13 cellular contexts compared by ENCODE assay signal in genomic region chr18:46182633-46183401, GRCh38.
DNase-seq lines count a peak whose midpoint lies in the region; ATAC-seq and TF ChIP-seq lines count a peak whose summit lies in the region.
"Had no signal": no experiment of that assay in that cellular context is flagged by ENCODE, and none has a peak within 500 bp of the region (broad histone marks: within the 10 kb centered on the region; RNA-seq: fewer than 3 reads in every experiment).

No MANE protein-coding gene starts in this region.

- H3K27ac Mint-ChIP-seq in MCF 10A (ENCODE audit: low read depth, unreplicated experiment) = peak overlapping the region; percentile 17
- peak overlapping the region; percentile 25 for H3K27ac Mint-ChIP-seq in stimulated activated naive B cell treated with anti-CD40 and anti-IgM and Interleukin-4, amounts not matched to agents 10 μg/mL and 1 μg/mL and 100 μg/mL, for 72 hours
- H3K27ac Mint-ChIP-seq in stimulated activated naive CD8-positive, alpha-beta T cell treated with anti-CD3 and anti-CD28 coated beads, Interleukin-15, amount 100 ng/mL, for 72 hours = no peak overlapping the region

- H3K9ac ChIP-seq in SU-DHL-6 (ENCODE audit: low read length) = no peak overlapping the region

- 17 to 21% (median 18%) methylated on average over 3 of the region's 3 CpGs for WGBS in heart left ventricle, 4 donors

- no peak for DNase-seq in MCF 10A (ENCODE audit: unreplicated experiment)
- no peak for DNase-seq in breast epithelium (ENCODE audit: low spot score in 2 of 2)
- DNase-seq in heart left ventricle = peak in 1 of 5 donors; percentile 9
- DNase-seq in stimulated activated naive B cell treated with anti-CD40 and anti-IgM and Interleukin-4, amounts not matched to agents 10 μg/mL and 1 μg/mL and 100 μg/mL, for 72 hours = no peak
- DNase-seq in stimulated activated naive CD8-positive, alpha-beta T cell treated with anti-CD3 and anti-CD28 coated beads, Interleukin-15, amount 100 ng/mL, for 72 hours = no peak
- no peak for DNase-seq in NCI-H524 treated with DMSO at 0.1 percent for 48 hours (lab: John Stamatoyannopoulos, UW)
- DNase-seq: C1 segment of cervical spinal cord, cerebellar nuclear complex, esophagus squamous epithelium, islet precursor cell, NCI-H1694 had no signal

- BruUV-seq in MCF 10A (replicated peaks; lab: Mats Ljungman, UMichigan) = no TSS peak

- H3K4me2 ChIP-seq in SU-DHL-6 (ENCODE audit: low read depth, low read length, poor library complexity, severe bottlenecking) = peak overlapping the region; percentile 13

- TF ChIP-seq POLR2A in breast epithelium (IDR thresholded peaks at IDR 0.05) = no peak
- TF ChIP-seq POLR2A in heart left ventricle (IDR thresholded peaks at IDR 0.05) = no peak

- H3K27me3 Mint-ChIP-seq in MCF 10A (ENCODE audit: insufficient read depth, unreplicated experiment) = no peaks in the 10 kb centered on the region
- no peaks in the 10 kb centered on the region for H3K27me3 Mint-ChIP-seq in stimulated activated naive B cell treated with anti-CD40 and anti-IgM and Interleukin-4, amounts not matched to agents 10 μg/mL and 1 μg/mL and 100 μg/mL, for 72 hours
- H3K27me3 Mint-ChIP-seq in stimulated activated naive CD8-positive, alpha-beta T cell treated with anti-CD3 and anti-CD28 coated beads, Interleukin-15, amount 100 ng/mL, for 72 hours = no peaks in the 10 kb centered on the region

- no peaks in the 10 kb centered on the region for H3K36me3 Mint-ChIP-seq in MCF 10A (ENCODE audit: insufficient read depth, unreplicated experiment)
- H3K36me3 Mint-ChIP-seq in stimulated activated naive B cell treated with anti-CD40 and anti-IgM and Interleukin-4, amounts not matched to agents 10 μg/mL and 1 μg/mL and 100 μg/mL, for 72 hours = peaks cover 5 to 13% of the 10 kb centered on the region in 2 donors

- no peaks in the 10 kb centered on the region for H3K36me3 ChIP-seq in breast epithelium
- no peaks in the 10 kb centered on the region for H3K36me3 ChIP-seq in SU-DHL-6 (ENCODE audit: low read length)
- H3K36me3 ChIP-seq in heart left ventricle = peaks cover 0 to 5% (median 0%) of the 10 kb centered on the region in 9 donors

- POLR2A ChIA-PET in MCF 10A (lab: Yijun Ruan, JAX) = interaction anchor here (0.8 to 1.3 kb wide), 3 partner anchors 9 to 58 kb away, joined by 3 to 6 read pairs (median 3); a partner anchor contains a TSS

- no peaks in the 10 kb centered on the region for H3K9me2 ChIP-seq in SU-DHL-6 (replicated peaks; ENCODE audit: insufficient read depth, low read length)

- ATAC-seq in heart left ventricle (peak; percentile 65 to 84 (median 68)), HG03432 (IDR thresholded peaks at IDR 0.05; ENCODE audit: unreplicated experiment) (no peak)
- no peak for ATAC-seq in stimulated activated naive B cell treated with anti-CD40 and anti-IgM and Interleukin-4, amounts not matched to agents 10 μg/mL and 1 μg/mL and 100 μg/mL, for 72 hours (replicated peaks)
- no peak for ATAC-seq in stimulated activated naive CD8-positive, alpha-beta T cell treated with anti-CD3 and anti-CD28 coated beads, Interleukin-15, amount 100 ng/mL, for 72 hours

- peaks cover 13% of the 10 kb centered on the region for H3K4me1 Mint-ChIP-seq in MCF 10A (ENCODE audit: insufficient read depth, unreplicated experiment)
- peaks cover 33 to 66% of the 10 kb centered on the region in 2 donors for H3K4me1 Mint-ChIP-seq in stimulated activated naive B cell treated with anti-CD40 and anti-IgM and Interleukin-4, amounts not matched to agents 10 μg/mL and 1 μg/mL and 100 μg/mL, for 72 hours
- H3K4me1 Mint-ChIP-seq in stimulated activated naive CD8-positive, alpha-beta T cell treated with anti-CD3 and anti-CD28 coated beads, Interleukin-15, amount 100 ng/mL, for 72 hours = peaks cover 75% of the 10 kb centered on the region

- no peaks in the 10 kb centered on the region for H3K9me3 ChIP-seq in breast epithelium
- no peaks in the 10 kb centered on the region for H3K9me3 ChIP-seq in SU-DHL-6 (ENCODE audit: insufficient read depth, low read length)
- no peaks in the 10 kb centered on the region for H3K9me3 ChIP-seq in heart left ventricle
- H3K9me3 ChIP-seq: esophagus squamous epithelium had no signal

- H3K27ac ChIP-seq in breast epithelium (no peak overlapping the region), SU-DHL-6 (ENCODE audit: low read depth, low read length) (no peak overlapping the region), heart left ventricle (peak overlapping the region in 11 of 12 donors; percentile 17 to 77 (median 55))
- H3K27ac ChIP-seq: esophagus squamous epithelium had no signal

- H4K20me1 ChIP-seq in SU-DHL-6 (ENCODE audit: low read depth, low read length) = peaks cover 25% of the 10 kb centered on the region; the same call in 1 of the 2 replicates

- no peak overlapping the region for H2AFZ ChIP-seq in SU-DHL-6 (ENCODE audit: low read depth, low read length, severe bottlenecking)

- H3K4me1 ChIP-seq in breast epithelium (no peaks in the 10 kb centered on the region), heart left ventricle (peaks cover 0 to 61% (median 36%) of the 10 kb centered on the region in 12 donors)

- H3K4me3 Mint-ChIP-seq in MCF 10A (ENCODE audit: unreplicated experiment) = no peak overlapping the region
- no peak overlapping the region for H3K4me3 Mint-ChIP-seq in stimulated activated naive B cell treated with anti-CD40 and anti-IgM and Interleukin-4, amounts not matched to agents 10 μg/mL and 1 μg/mL and 100 μg/mL, for 72 hours
- no peak overlapping the region for H3K4me3 Mint-ChIP-seq in stimulated activated naive CD8-positive, alpha-beta T cell treated with anti-CD3 and anti-CD28 coated beads, Interleukin-15, amount 100 ng/mL, for 72 hours

- H3K79me2 ChIP-seq in SU-DHL-6 (ENCODE audit: insufficient read depth, low read length) = peaks cover 100% of the 10 kb centered on the region

- H3K4me3 ChIP-seq in breast epithelium (no peak overlapping the region), SU-DHL-6 (ENCODE audit: insufficient read depth, low read length, poor library complexity, severe bottlenecking) (no peak overlapping the region), heart left ventricle (peak overlapping the region in 1 of 12 donors; percentile 18)
- H3K4me3 ChIP-seq: esophagus squamous epithelium had no signal

- no peaks in the 10 kb centered on the region for H3K27me3 ChIP-seq in breast epithelium
- no peaks in the 10 kb centered on the region for H3K27me3 ChIP-seq in SU-DHL-6 (ENCODE audit: low read length)
- no peaks in the 10 kb centered on the region for H3K27me3 ChIP-seq in heart left ventricle
- H3K27me3 ChIP-seq: esophagus squamous epithelium had no signal

- TF ChIP-seq CTCF in MCF 10A (IDR thresholded peaks at IDR 0.05; ENCODE audit: unreplicated experiment) = no peak
- no peak for TF ChIP-seq CTCF in breast epithelium (IDR thresholded peaks at IDR 0.05)
- TF ChIP-seq CTCF in SU-DHL-6 (IDR thresholded peaks at IDR 0.05; ENCODE audit: insufficient read depth, low read length, poor library complexity, severe bottlenecking) = no peak
- TF ChIP-seq CTCF in heart left ventricle (IDR thresholded peaks at IDR 0.05) = no peak

- intact Hi-C loops in MCF 10A (cut with micrococcal nuclease) (no loop called here), breast epithelium (cut with DNase I; ENCODE audit: low total_unique reads) (no loop called here), heart left ventricle (cut with DNase I) (no loop called here)

- no peaks in the 10 kb centered on the region for H3K9me3 Mint-ChIP-seq in MCF 10A (ENCODE audit: unreplicated experiment)
- no peaks in the 10 kb centered on the region for H3K9me3 Mint-ChIP-seq in stimulated activated naive B cell treated with anti-CD40 and anti-IgM and Interleukin-4, amounts not matched to agents 10 μg/mL and 1 μg/mL and 100 μg/mL, for 72 hours
- H3K9me3 Mint-ChIP-seq in stimulated activated naive CD8-positive, alpha-beta T cell treated with anti-CD3 and anti-CD28 coated beads, Interleukin-15, amount 100 ng/mL, for 72 hours = no peaks in the 10 kb centered on the region

- peaks cover 14% of the 10 kb centered on the region for H3F3A ChIP-seq in SU-DHL-6 (ENCODE audit: insufficient read depth)

- CTCF ChIA-PET in MCF 10A (lab: Yijun Ruan, JAX) = interaction anchor here (0.5 to 4.6 kb wide), 7 partner anchors 8 to 435 kb away, joined by 3 to 33 read pairs (median 3); a partner anchor contains a TSS

Comparison
In these comparisons a context has a peak if more than half of its experiments do, and no peak if none do; other contexts are left out.
1. H3K27ac Mint-ChIP-seq: peak in MCF 10A (single experiment) and stimulated activated naive B cell treated with anti-CD40 and anti-IgM and Interleukin-4, amounts not matched to agents 10 μg/mL and 1 μg/mL and 100 μg/mL, for 72 hours (single experiment); none in stimulated activated naive CD8-positive, alpha-beta T cell treated with anti-CD3 and anti-CD28 coated beads, Interleukin-15, amount 100 ng/mL, for 72 hours (0 of 2).
2. H3K27ac ChIP-seq: peak in heart left ventricle (11 of 12); none in breast epithelium (0 of 2) and SU-DHL-6 (single experiment).
3. ATAC-seq: peak in heart left ventricle (4 of 4); none in stimulated activated naive B cell treated with anti-CD40 and anti-IgM and Interleukin-4, amounts not matched to agents 10 μg/mL and 1 μg/mL and 100 μg/mL, for 72 hours (0 of 2), stimulated activated naive CD8-positive, alpha-beta T cell treated with anti-CD3 and anti-CD28 coated beads, Interleukin-15, amount 100 ng/mL, for 72 hours (single experiment) and HG03432 (single experiment).